Comparison of ENCODE assay signal across 1 cellular context in genomic region chr1:183427591-183427990, GRCh38. TPM values are rescaled to one million over a fixed set of nuclear protein-coding genes. Genes with fewer than 3 reads are reported as not detected.
"Had no signal": no experiment of that assay in that cellular context is flagged by ENCODE, and none has a peak within 500 bp of the region (broad histone marks: within the 10 kb centered on the region; RNA-seq: fewer than 3 reads in every experiment).

No MANE protein-coding gene starts in this region.

RNA-seq across cellular contexts. Expression of gene NMNAT2, which starts 9.4 kb away (rescaled TPM):
- total RNA-seq: natural killer cell had no signal
